Comparison of ENCODE assay signal across 8 cellular contexts in the genomic region with DNA sequence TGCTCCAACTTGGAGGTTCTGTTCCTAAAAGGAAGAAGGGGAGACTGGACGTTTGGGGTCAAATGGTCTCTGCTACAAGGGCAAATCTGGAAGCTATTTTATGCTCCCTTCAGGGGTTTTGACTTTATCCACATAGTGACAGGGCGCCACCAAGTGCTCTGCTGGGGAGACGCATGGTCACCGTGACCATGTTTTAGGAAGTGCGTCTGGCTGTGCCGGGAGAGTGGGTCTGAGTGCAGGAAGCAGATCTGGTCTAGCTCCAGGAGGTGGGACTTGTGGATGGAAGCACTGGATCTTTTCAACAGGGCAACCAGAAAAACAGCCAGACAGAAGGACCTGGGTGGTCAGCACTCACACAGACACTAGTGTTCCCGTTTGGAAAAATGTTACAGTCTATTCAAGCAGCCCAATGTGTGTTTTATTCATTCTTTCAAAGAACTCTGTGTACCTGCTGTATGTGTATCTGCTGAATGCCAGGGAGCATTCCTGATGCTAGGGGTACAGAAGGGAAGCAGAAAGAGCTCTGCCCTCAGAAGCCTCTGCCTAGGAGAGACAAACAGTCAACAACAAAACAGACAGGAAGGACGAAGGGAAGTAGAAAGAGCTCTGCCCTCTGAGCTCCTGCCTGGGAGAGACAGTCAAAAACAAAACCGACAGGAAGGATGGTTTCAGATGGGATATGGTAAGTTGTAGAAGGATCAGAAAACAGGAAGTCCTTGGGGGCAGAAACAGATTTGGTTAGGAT. TPM values are rescaled to one million over a fixed set of nuclear protein-coding genes. Genes with fewer than 3 reads are reported as not detected.
DNase-seq lines count a peak whose midpoint lies in the region; ATAC-seq, FAIRE-seq and TF ChIP-seq lines count a peak whose summit lies in the region.

No MANE protein-coding gene starts in this region.

- no peak overlapping the region for H4K8ac ChIP-seq in H1 (ENCODE audit: extremely low read depth, insufficient read depth, low read length)
- H4K8ac ChIP-seq in mesendoderm (ENCODE audit: low read depth, low read length) = no peak overlapping the region

- FAIRE-seq in A204.1 (lab: Jason Lieb, UNC) = peak; percentile 87
- FAIRE-seq in H1 (lab: Jason Lieb, UNC) = peak; percentile 96

- H3K23ac ChIP-seq in H1 (ENCODE audit: insufficient read length) (no peak overlapping the region), mesendoderm (ENCODE audit: low read length) (no peak overlapping the region)

- no peak for TF ChIP-seq EP300 in H1 (IDR thresholded peaks at IDR 0.05; ENCODE audit: borderline replicate concordance in 1 of 2, low read depth in 2 of 2, low read length in 2 of 2)

- H3K18ac ChIP-seq in H1 (ENCODE audit: extremely low read depth, low read length) = peak overlapping the region; percentile 34; the same call in 1 of the 2 replicates
- H3K18ac ChIP-seq in mesendoderm (ENCODE audit: low read length) = no peak overlapping the region

- H3K56ac ChIP-seq in H1 (replicated peaks; ENCODE audit: insufficient read length, low read depth, low read length) = no peak overlapping the region
- H3K56ac ChIP-seq in mesendoderm (ENCODE audit: low read length) = peak overlapping the region; percentile 63

- H4K20me1 ChIP-seq in H1 (replicated peaks in 1 of 2; ENCODE audit: control insufficient read depth in 1 of 2, insufficient read depth in 2 of 2, low read length in 2 of 2) = peaks cover 10 to 26% of the 10 kb centered on the region in 2 experiments

- H4K5ac ChIP-seq in H1 (ENCODE audit: insufficient read length, low read depth, low read length) = no peak overlapping the region
- no peak overlapping the region for H4K5ac ChIP-seq in mesendoderm (ENCODE audit: low read length)

- CTCF ChIA-PET in H1 (lab: Charles Lee; ENCODE audit: partially characterized antibody) = interaction anchor here (0.5 to 12.5 kb wide), 50 partner anchors 8 to 1940 kb away, joined by 3 to 471 read pairs (median 5); no protein-coding TSS in a partner anchor

- in situ Hi-C loops in GM13977 (cut with MboI; ENCODE audit: low pct_unique_long_range_greater_than_20kb, low sequenced_read_pairs, unreplicated experiment) = no loop called here

- H3K27me3 ChIP-seq in H1 (replicated peaks in 1 of 4; ENCODE audit: control insufficient read depth in 3 of 4, extremely low read depth in 1 of 4, insufficient read depth in 3 of 4, low read length in 3 of 4) (no peaks in the 10 kb centered on the region), mesendoderm (ENCODE audit: insufficient read depth, low read length, poor library complexity) (no peaks in the 10 kb centered on the region)

- H2BK120ac ChIP-seq in H1 (replicated peaks; ENCODE audit: low read depth, low read length) = no peak overlapping the region
- no peak overlapping the region for H2BK120ac ChIP-seq in mesendoderm (ENCODE audit: low read depth, low read length)

- H2BK5ac ChIP-seq in H1 (ENCODE audit: low read depth, low read length) (peak overlapping the region; percentile 20; the same call in 1 of the 2 replicates), mesendoderm (ENCODE audit: low read length) (peak overlapping the region; percentile 2)

- TF ChIP-seq POLR2A in H1 (IDR thresholded peaks at IDR 0.05; ENCODE audit: control extremely low read depth in 1 of 2, low read depth in 2 of 2, low read length in 2 of 2) = no peak

- H3K79me2 ChIP-seq in H1 (ENCODE audit: control insufficient read depth in 1 of 2, insufficient read depth in 2 of 2, low read length in 2 of 2) (peaks cover 6 to 76% of the 10 kb centered on the region in 2 experiments), mesendoderm (ENCODE audit: control insufficient read depth, insufficient read depth, low read length) (peaks cover 31% of the 10 kb centered on the region)

- H2BK15ac ChIP-seq in H1 (ENCODE audit: low read length) (peak overlapping the region; percentile 6; the same call in 1 of the 2 replicates), mesendoderm (replicated peaks; ENCODE audit: low read depth) (no peak overlapping the region)

- H3K9ac ChIP-seq in H1 (replicated peaks in 1 of 4; ENCODE audit: extremely low read depth in 1 of 4, low read depth in 3 of 4, low read length in 3 of 4) (no peak overlapping the region), mesendoderm (ENCODE audit: low read length) (peak overlapping the region; percentile 59)

- peak overlapping the region in 1 of 4 experiments; percentile 23; a peak in 2 of 8 replicates for H3K4me3 ChIP-seq in H1 (ENCODE audit: extremely low read depth in 1 of 4, insufficient read depth in 2 of 4, low read depth in 3 of 4, low read length in 4 of 4)
- no peak overlapping the region for H3K4me3 ChIP-seq in mesendoderm (ENCODE audit: low read length)

- H2BK12ac ChIP-seq in H1 (ENCODE audit: low read depth, low read length) = 0 out of 2 replicates have a peak overlapping the region, but pooled peaks have one; percentile 41

- no peak overlapping the region for H3K14ac ChIP-seq in H1 (ENCODE audit: insufficient read length)

- no peak overlapping the region for H4K91ac ChIP-seq in H1 (replicated peaks; ENCODE audit: insufficient read length, low read length)

- H3K4ac ChIP-seq in H1 (replicated peaks; ENCODE audit: insufficient read length, low read depth, low read length) = no peak overlapping the region
- no peak overlapping the region for H3K4ac ChIP-seq in mesendoderm (ENCODE audit: low read depth, low read length)

- peak; percentile 83 for DNase-seq in GM13977 (ENCODE audit: low spot score)
- DNase-seq in NCI-H69 (lab: John Stamatoyannopoulos, UW) = peak; percentile 72
- DNase-seq in activated CD4-positive, alpha-beta T cell treated with anti-CD3 and anti-CD28 coated beads, Interleukin-2, amount 50 U/mL, for 48 hours = peak; percentile 49 to 63
- DNase-seq in H1 (ENCODE audit: low read depth in 1 of 2, low spot score in 2 of 2) = peak in 1 of 2 experiments; percentile 71
- peak; percentile 89 for DNase-seq in mesendoderm
- DNase-seq in stimulated activated CD8-positive, alpha-beta memory T cell treated with anti-CD3 and anti-CD28 coated beads, Interleukin-4, amount 100 ng/mL, for 48 hours = peak; percentile 67

- peak overlapping the region; percentile 88; the same call in 1 of the 2 replicates for H2BK20ac ChIP-seq in H1 (ENCODE audit: low read length)

- POLR2A ChIA-PET in H1 (lab: Charles Lee; ENCODE audit: partially characterized antibody) = interaction anchor here (0.6 to 10.4 kb wide), 13 partner anchors 10 to 135 kb away, joined by 3 to 100 read pairs (median 4); partner anchors contain the start of genes IMPA2 and MPPE1

- ATAC-seq in HG03064 (IDR thresholded peaks at IDR 0.05; ENCODE audit: low read depth, unreplicated experiment) = peak; percentile 81

- TF ChIP-seq RAD21 in H1 (IDR thresholded peaks at IDR 0.05 in 1 of 2, conservative IDR thresholded peaks at IDR 0.05 in 1 of 2; ENCODE audit: low read depth in 2 of 2, low read length in 2 of 2) = peak; percentile 90 to 93

- 38% methylated on average over 9 of the region's 9 CpGs; no CpG with 5 or more reads in 1 of the 2 experiments for WGBS in H1 (ENCODE audit: extremely low coverage in 1 of 2, insufficient coverage in 1 of 2, insufficient read length in 1 of 2, insufficient replicate concordance in 2 of 2, low coverage in 1 of 2, low lambda C conversion rate in 2 of 2, missing lambda C conversion rate in 1 of 2), 2 experiments
- no CpG with 5 or more reads among the region's 9 CpGs for WGBS in mesendoderm (ENCODE audit: extremely low coverage, insufficient coverage, low lambda C conversion rate)

- H3K79me1 ChIP-seq in H1 (ENCODE audit: low read depth, low read length) (peaks cover 34% of the 10 kb centered on the region), mesendoderm (ENCODE audit: low read length) (peaks cover 28% of the 10 kb centered on the region)

- H3K27ac ChIP-seq in H1 (ENCODE audit: low read depth, low read length) (no peak overlapping the region), mesendoderm (ENCODE audit: low read depth, low read length) (peak overlapping the region; percentile 27)

- TF ChIP-seq CTCF in GM13977 (IDR thresholded peaks at IDR 0.05; ENCODE audit: extremely low read depth, insufficient read depth, missing control alignments) (peak; percentile 94), H1 (IDR thresholded peaks at IDR 0.05; ENCODE audit: control extremely low read depth in 1 of 3, insufficient read depth in 1 of 3, low read depth in 1 of 3, low read length in 3 of 3) (peak; percentile 81 to 89 (median 89))

- peaks cover 4% of the 10 kb centered on the region; the same call in 1 of the 2 replicates for H3K23me2 ChIP-seq in H1 (ENCODE audit: low read depth, low read length)

- H3K4me2 ChIP-seq in H1 (ENCODE audit: insufficient read depth in 1 of 2, low read depth in 2 of 2, low read length in 2 of 2) = peak overlapping the region in 1 of 2 experiments; percentile 48; a peak in 2 of 4 replicates
- H3K4me2 ChIP-seq in mesendoderm (ENCODE audit: low read length) = peak overlapping the region; percentile 54

- H3K4me1 ChIP-seq in H1 (replicated peaks in 1 of 4; ENCODE audit: control insufficient read depth in 3 of 4, insufficient read depth in 4 of 4, low read length in 3 of 4) = peaks cover 8 to 14% (median 8%) of the 10 kb centered on the region in 4 experiments; a peak in 6 of 7 replicates
- peaks cover 8% of the 10 kb centered on the region for H3K4me1 ChIP-seq in mesendoderm (ENCODE audit: control insufficient read depth, low read depth, low read length)

- H2AK5ac ChIP-seq in H1 (ENCODE audit: low read depth, low read length) (0 out of 2 replicates have a peak overlapping the region, but pooled peaks have one; percentile 9), mesendoderm (ENCODE audit: low read length) (no peak overlapping the region)

- H3K36me3 ChIP-seq in H1 (ENCODE audit: control insufficient read depth in 2 of 4, insufficient read depth in 4 of 4, low read length in 3 of 4) (peaks cover 0 to 15% (median 8%) of the 10 kb centered on the region in 4 experiments; a peak in 3 of 8 replicates), mesendoderm (ENCODE audit: control insufficient read depth, insufficient read depth, low read length) (peaks cover 4% of the 10 kb centered on the region)

- H3K9me3 ChIP-seq in H1 (ENCODE audit: insufficient read depth in 2 of 2, low read depth in 1 of 2, low read length in 1 of 2) = no peaks in the 10 kb centered on the region

- no peak overlapping the region for H2AFZ ChIP-seq in H1 (ENCODE audit: low read length)

TF ChIP-seq in H1, 55 proteins besides CTCF, POLR2A, EP300 and RAD21 (continues in another document):
- TF ChIP-seq SP2 (IDR thresholded peaks at IDR 0.05; ENCODE audit: low read length) (no peak), TEAD4 (IDR thresholded peaks at IDR 0.05; ENCODE audit: low read depth, low read length) (no peak)

RNA-seq across cellular contexts. Expression of gene IMPA2, which starts 14.3 kb away (rescaled TPM):
- 135 and 140 TPM in 2 replicates for total RNA-seq in H1 (2021; fragmentation: NEBNext Ultra II Directional; extraction: Animal tissue kit (Norgen Biotek cat#: 25700))
- polyA plus RNA-seq in H1 (2011; rRNA removed) = 102 and 146 TPM in 2 replicates
- 83.6 TPM for polyA plus RNA-seq in H1 (2011; cell fraction: cytosol; rRNA removed)
- 162 TPM for polyA plus RNA-seq in H1 (2011; cell fraction: nucleus; rRNA removed)
- 132 to 157 TPM (median 152 TPM) in 4 replicates for polyA plus RNA-seq in H1 (2012, experiment 1 of 2)
- 207 TPM for polyA plus RNA-seq in H1 (2012, experiment 2 of 2)
- 90.4 TPM for polyA plus RNA-seq in H1 (2013, experiment 1 of 2)
- polyA plus RNA-seq in H1 (2013, experiment 2 of 2) = 90.8 TPM
- polyA minus RNA-seq in H1 (2011; rRNA and poly(A)+ RNA removed) = 46.3 and 73.7 TPM in 2 replicates
- polyA minus RNA-seq in H1 (2011; cell fraction: cytosol; rRNA and poly(A)+ RNA removed) = 42.6 TPM
- 46.7 TPM for polyA minus RNA-seq in H1 (2011; cell fraction: nucleus; rRNA and poly(A)+ RNA removed)
- polyA plus RNA-seq in mesendoderm (2013, experiment 1 of 2) = 69.8 TPM
- polyA plus RNA-seq in mesendoderm (2013, experiment 2 of 2) = 71.3 TPM
